ENCODE assay signal across 2 cellular contexts in the genomic region with DNA sequence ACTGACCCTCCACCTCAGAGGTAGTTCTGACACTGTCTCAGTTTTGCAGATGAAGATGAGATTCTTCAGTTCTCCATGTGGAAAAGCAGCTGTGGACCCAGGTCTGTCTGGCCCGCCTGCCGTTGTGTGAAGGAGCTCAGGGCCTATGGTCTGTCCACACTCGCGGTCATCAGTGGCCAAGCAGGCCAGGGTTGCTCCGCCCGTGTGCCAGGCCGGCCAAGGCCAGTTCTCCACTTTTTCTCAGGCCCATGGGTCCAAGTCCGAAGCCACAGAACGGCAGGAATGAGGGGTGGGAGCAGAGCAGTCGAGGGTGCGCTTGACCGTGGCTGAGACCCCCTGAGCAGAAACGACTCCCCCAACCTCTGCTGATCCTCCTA.
TF ChIP-seq lines count a peak whose summit lies in the region.

No MANE protein-coding gene starts in this region.

TF ChIP-seq in HepG2, 621 proteins besides CTCF, POLR2A, EP300 and RAD21 (continued from another document):
- TF ChIP-seq NRL (CRISPR knock-in tag; IDR thresholded peaks at IDR 0.05; ENCODE audit: borderline replicate concordance) (peak; percentile 69), ZNF572 (CRISPR knock-in tag; IDR thresholded peaks at IDR 0.05) (0 out of 2 replicates have a peak, but pooled peaks have one; percentile 71), ZNF619 (CRISPR knock-in tag; IDR thresholded peaks at IDR 0.05) (no peak), MTA1 (CRISPR knock-in tag; IDR thresholded peaks at IDR 0.05; ENCODE audit: borderline replicate concordance) (peak; percentile 32; the same call in 1 of the 2 replicates), ZNF121 (CRISPR knock-in tag; IDR thresholded peaks at IDR 0.05) (no peak), ZNF678 (CRISPR knock-in tag; IDR thresholded peaks at IDR 0.05) (no peak), AGO2 (optimal IDR thresholded peaks at IDR 0.05; ENCODE audit: low read depth, low read length) (peak; percentile 26), ZFX (CRISPR knock-in tag; IDR thresholded peaks at IDR 0.05; ENCODE audit: low read depth) (peak; percentile 44), ZNF260 (CRISPR knock-in tag; IDR thresholded peaks at IDR 0.05; ENCODE audit: borderline replicate concordance, low read depth) (no peak), ZNF768 (CRISPR knock-in tag; IDR thresholded peaks at IDR 0.05) (peak; percentile 52; the same call in 1 of the 2 replicates), NFE2L1 (CRISPR knock-in tag; IDR thresholded peaks at IDR 0.05; ENCODE audit: borderline replicate concordance) (0 out of 2 replicates have a peak, but pooled peaks have one; percentile 58), BHLHE40 (IDR thresholded peaks at IDR 0.05; ENCODE audit: low read length) (0 out of 2 replicates have a peak, but pooled peaks have one; percentile 21), ZBTB7A (CRISPR knock-in tag; IDR thresholded peaks at IDR 0.05) (peak; percentile 43; the same call in 1 of the 2 replicates), ZNF251 (CRISPR knock-in tag; IDR thresholded peaks at IDR 0.05) (no peak), ZNF788 (CRISPR knock-in tag; IDR thresholded peaks at IDR 0.05; ENCODE audit: borderline replicate concordance) (0 out of 2 replicates have a peak, but pooled peaks have one; percentile 3), ZNF790 (CRISPR knock-in tag; IDR thresholded peaks at IDR 0.05; ENCODE audit: borderline replicate concordance) (no peak), TBX2 (CRISPR knock-in tag; IDR thresholded peaks at IDR 0.05; ENCODE audit: borderline replicate concordance) (peak; percentile 16; the same call in 1 of the 2 replicates), ZNF550 (CRISPR knock-in tag; IDR thresholded peaks at IDR 0.05; ENCODE audit: borderline replicate concordance) (0 out of 2 replicates have a peak, but pooled peaks have one; percentile 51), ZNF460 (CRISPR knock-in tag; IDR thresholded peaks at IDR 0.05; ENCODE audit: borderline replicate concordance) (no peak)
- TF ChIP-seq, protein P1, sequence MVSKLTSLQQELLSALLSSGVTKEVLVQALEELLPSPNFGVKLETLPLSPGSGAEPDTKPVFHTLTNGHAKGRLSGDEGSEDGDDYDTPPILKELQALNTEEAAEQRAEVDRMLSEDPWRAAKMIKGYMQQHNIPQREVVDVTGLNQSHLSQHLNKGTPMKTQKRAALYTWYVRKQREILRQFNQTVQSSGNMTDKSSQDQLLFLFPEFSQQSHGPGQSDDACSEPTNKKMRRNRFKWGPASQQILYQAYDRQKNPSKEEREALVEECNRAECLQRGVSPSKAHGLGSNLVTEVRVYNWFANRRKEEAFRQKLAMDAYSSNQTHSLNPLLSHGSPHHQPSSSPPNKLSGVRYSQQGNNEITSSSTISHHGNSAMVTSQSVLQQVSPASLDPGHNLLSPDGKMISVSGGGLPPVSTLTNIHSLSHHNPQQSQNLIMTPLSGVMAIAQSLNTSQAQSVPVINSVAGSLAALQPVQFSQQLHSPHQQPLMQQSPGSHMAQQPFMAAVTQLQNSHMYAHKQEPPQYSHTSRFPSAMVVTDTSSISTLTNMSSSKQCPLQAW (CRISPR knock-in tag; IDR thresholded peaks at IDR 0.05): 0 out of 2 replicates have a peak, but pooled peaks have one; percentile 34
- TF ChIP-seq, protein P2, sequence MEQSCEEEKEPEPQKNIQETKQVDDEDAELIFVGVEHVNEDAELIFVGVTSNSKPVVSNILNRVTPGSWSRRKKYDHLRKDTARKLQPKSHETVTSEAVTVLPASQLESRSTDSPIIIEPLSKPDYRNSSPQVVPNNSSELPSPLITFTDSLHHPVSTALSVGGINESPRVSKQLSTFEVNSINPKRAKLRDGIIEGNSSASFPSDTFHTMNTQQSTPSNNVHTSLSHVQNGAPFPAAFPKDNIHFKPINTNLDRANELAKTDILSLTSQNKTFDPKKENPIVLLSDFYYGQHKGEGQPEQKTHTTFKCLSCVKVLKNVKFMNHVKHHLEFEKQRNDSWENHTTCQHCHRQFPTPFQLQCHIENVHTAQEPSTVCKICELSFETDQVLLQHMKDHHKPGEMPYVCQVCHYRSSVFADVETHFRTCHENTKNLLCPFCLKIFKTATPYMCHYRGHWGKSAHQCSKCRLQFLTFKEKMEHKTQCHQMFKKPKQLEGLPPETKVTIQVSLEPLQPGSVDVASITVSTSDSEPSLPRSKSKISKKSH (CRISPR knock-in tag; IDR thresholded peaks at IDR 0.05; ENCODE audit: borderline replicate concordance): 0 out of 2 replicates have a peak, but pooled peaks have one; percentile 50

TF ChIP-seq in H1, 55 proteins besides CTCF, POLR2A, EP300 and RAD21 (continued from another document):
- TF ChIP-seq MAFK (IDR thresholded peaks at IDR 0.05; ENCODE audit: low read depth, low read length) (no peak), ZNF274 (IDR thresholded peaks at IDR 0.05; ENCODE audit: borderline replicate concordance, extremely low read depth, low read length) (no peak)
- TF ChIP-seq, protein P3, sequence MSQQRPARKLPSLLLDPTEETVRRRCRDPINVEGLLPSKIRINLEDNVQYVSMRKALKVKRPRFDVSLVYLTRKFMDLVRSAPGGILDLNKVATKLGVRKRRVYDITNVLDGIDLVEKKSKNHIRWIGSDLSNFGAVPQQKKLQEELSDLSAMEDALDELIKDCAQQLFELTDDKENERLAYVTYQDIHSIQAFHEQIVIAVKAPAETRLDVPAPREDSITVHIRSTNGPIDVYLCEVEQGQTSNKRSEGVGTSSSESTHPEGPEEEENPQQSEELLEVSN (IDR thresholded peaks at IDR 0.05): no peak
- TF ChIP-seq, protein P4, sequence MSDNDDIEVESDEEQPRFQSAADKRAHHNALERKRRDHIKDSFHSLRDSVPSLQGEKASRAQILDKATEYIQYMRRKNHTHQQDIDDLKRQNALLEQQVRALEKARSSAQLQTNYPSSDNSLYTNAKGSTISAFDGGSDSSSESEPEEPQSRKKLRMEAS (IDR thresholded peaks at IDR 0.05): no peak
